ENCODE assay signal across 19 cellular contexts in the genomic region with DNA sequence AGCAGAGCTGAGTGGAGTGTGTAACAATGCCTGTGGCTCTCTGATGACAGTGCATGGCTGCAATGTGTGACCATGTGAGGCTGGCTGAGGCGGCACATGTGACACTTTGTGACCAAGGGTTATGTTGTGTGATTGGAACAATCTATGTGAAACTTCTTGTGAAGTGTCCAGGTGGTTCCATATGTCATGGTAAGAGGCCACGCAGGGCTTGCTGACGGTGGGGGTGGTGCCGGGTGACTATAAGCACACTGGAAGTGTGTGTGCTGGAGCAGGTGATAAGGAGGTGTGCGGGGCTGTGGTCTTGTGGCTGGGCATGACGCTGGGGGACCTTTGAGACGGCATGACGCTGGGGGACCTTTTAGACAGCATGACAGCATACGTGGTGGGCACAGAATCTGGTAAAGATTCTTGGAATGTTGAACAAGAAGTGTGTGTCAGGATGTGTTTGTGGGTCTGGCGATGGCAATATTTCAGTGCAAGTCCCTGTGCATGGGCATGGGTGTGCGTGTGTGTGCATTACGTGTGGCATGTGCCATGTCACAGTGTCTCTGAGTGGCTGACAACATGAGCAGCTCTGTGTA. TPM values are rescaled to one million over a fixed set of nuclear protein-coding genes. Genes with fewer than 3 reads are reported as not detected.
DNase-seq lines count a peak whose midpoint lies in the region; ATAC-seq and TF ChIP-seq lines count a peak whose summit lies in the region.
"Had no signal": no experiment of that assay in that cellular context is flagged by ENCODE, and none has a peak within 500 bp of the region (broad histone marks: within the 10 kb centered on the region; RNA-seq: fewer than 3 reads in every experiment).

No MANE protein-coding gene starts in this region.

- peak; percentile 42 for ATAC-seq in esophagus mucosa
- ATAC-seq in activated CD8-positive, alpha-beta T cell treated with anti-CD3 and anti-CD28 coated beads for 36 hours = no peak
- no peak for ATAC-seq in GM21447 (IDR thresholded peaks at IDR 0.05; ENCODE audit: unreplicated experiment)

- CTCF ChIA-PET in activated CD8-positive, alpha-beta T cell treated with anti-CD3 and anti-CD28 coated beads for 36 hours (lab: Charles Lee) = no interaction called here

- H3K27me3 ChIP-seq in SJSA1 (replicated peaks) = no peaks in the 10 kb centered on the region

- no peaks in the 10 kb centered on the region for H3K36me3 Mint-ChIP-seq in T-helper 2 cell treated with Interferon-gamma antibody and Interleukin-4, amounts not matched to agents 5 μg/mL and 100 μg/mL, for 36 hours (ENCODE audit: low read depth)
- H3K36me3 Mint-ChIP-seq in progenitor cell of endocrine pancreas (ENCODE audit: insufficient read depth) = no peaks in the 10 kb centered on the region
- no peaks in the 10 kb centered on the region for H3K36me3 Mint-ChIP-seq in activated CD8-positive, alpha-beta T cell treated with anti-CD3 and anti-CD28 coated beads for 36 hours (ENCODE audit: low read depth)
- H3K36me3 Mint-ChIP-seq: CD8-positive, alpha-beta memory T cell had no signal

- DNase-seq in T-helper 2 cell treated with Interferon-gamma antibody and Interleukin-4, amounts not matched to agents 5 μg/mL and 100 μg/mL, for 36 hours (ENCODE audit: low spot score) = no peak
- DNase-seq in T-helper 2 cell = no peak
- no peak for DNase-seq in SJSA1 (ENCODE audit: low read depth in 1 of 2, low spot score in 2 of 2)
- DNase-seq in progenitor cell of endocrine pancreas (ENCODE audit: low spot score, unreplicated experiment) = no peak
- DNase-seq in activated CD8-positive, alpha-beta T cell treated with anti-CD3 and anti-CD28 coated beads for 36 hours = no peak
- no peak for DNase-seq in SHP77 (lab: John Stamatoyannopoulos, UW)
- DNase-seq: DMS153, NCI-H1092 treated with DMSO at 0.1 percent for 48 hours, NCI-H1694, NCI-H2107, NCI-H526 had no signal

- H3K4me3 ChIP-seq in SJSA1 = no peak overlapping the region
- H3K4me3 ChIP-seq: BLaER1, GM23248 had no signal

- H3K9me3 Mint-ChIP-seq in T-helper 2 cell treated with Interferon-gamma antibody and Interleukin-4, amounts not matched to agents 5 μg/mL and 100 μg/mL, for 36 hours = no peaks in the 10 kb centered on the region
- H3K9me3 Mint-ChIP-seq in progenitor cell of endocrine pancreas (ENCODE audit: low read depth) = peaks cover 3% of the 10 kb centered on the region
- no peaks in the 10 kb centered on the region for H3K9me3 Mint-ChIP-seq in activated CD8-positive, alpha-beta T cell treated with anti-CD3 and anti-CD28 coated beads for 36 hours
- H3K9me3 Mint-ChIP-seq: CD8-positive, alpha-beta memory T cell had no signal

- intact Hi-C loops in activated CD8-positive, alpha-beta T cell treated with anti-CD3 and anti-CD28 coated beads for 36 hours (cut with micrococcal nuclease) = no loop called here

- peak overlapping the region; percentile 41 for H3K27ac Mint-ChIP-seq in T-helper 2 cell treated with Interferon-gamma antibody and Interleukin-4, amounts not matched to agents 5 μg/mL and 100 μg/mL, for 36 hours
- peak overlapping the region; percentile 31 for H3K27ac Mint-ChIP-seq in progenitor cell of endocrine pancreas
- H3K27ac Mint-ChIP-seq in activated CD8-positive, alpha-beta T cell treated with anti-CD3 and anti-CD28 coated beads for 36 hours = no peak overlapping the region
- H3K27ac Mint-ChIP-seq: CD8-positive, alpha-beta memory T cell had no signal

- H3K27ac ChIP-seq in SJSA1 = 0 out of 2 replicates have a peak overlapping the region, but pooled peaks have one; percentile 47
- H3K27ac ChIP-seq: 22Rv1, BLaER1, GM23248, KMS-11 had no signal

- POLR2A ChIA-PET in activated CD8-positive, alpha-beta T cell treated with anti-CD3 and anti-CD28 coated beads for 36 hours (lab: Charles Lee) = no interaction called here

- H3K4me1 Mint-ChIP-seq in T-helper 2 cell treated with Interferon-gamma antibody and Interleukin-4, amounts not matched to agents 5 μg/mL and 100 μg/mL, for 36 hours (ENCODE audit: low read depth) = peaks cover 11% of the 10 kb centered on the region
- peaks cover 3% of the 10 kb centered on the region for H3K4me1 Mint-ChIP-seq in progenitor cell of endocrine pancreas (ENCODE audit: low read depth)
- peaks cover 5% of the 10 kb centered on the region for H3K4me1 Mint-ChIP-seq in activated CD8-positive, alpha-beta T cell treated with anti-CD3 and anti-CD28 coated beads for 36 hours (ENCODE audit: low read depth)

- no peak for TF ChIP-seq CTCF in progenitor cell of endocrine pancreas (IDR thresholded peaks at IDR 0.05; ENCODE audit: unreplicated experiment)
- TF ChIP-seq CTCF in activated CD8-positive, alpha-beta T cell treated with anti-CD3 and anti-CD28 coated beads for 36 hours (IDR thresholded peaks at IDR 0.05) = no peak

- no peaks in the 10 kb centered on the region for H3K36me3 ChIP-seq in SJSA1
- H3K36me3 ChIP-seq: BLaER1 had no signal

- H3K4me3 Mint-ChIP-seq in T-helper 2 cell treated with Interferon-gamma antibody and Interleukin-4, amounts not matched to agents 5 μg/mL and 100 μg/mL, for 36 hours = no peak overlapping the region
- H3K4me3 Mint-ChIP-seq in progenitor cell of endocrine pancreas (ENCODE audit: low read depth) = no peak overlapping the region
- H3K4me3 Mint-ChIP-seq in activated CD8-positive, alpha-beta T cell treated with anti-CD3 and anti-CD28 coated beads for 36 hours = no peak overlapping the region
- H3K4me3 Mint-ChIP-seq: CD8-positive, alpha-beta memory T cell had no signal

- H3K9me3 ChIP-seq in SJSA1 (replicated peaks) = no peaks in the 10 kb centered on the region
- H3K9me3 ChIP-seq: BLaER1 had no signal

- H3K27me3 Mint-ChIP-seq in T-helper 2 cell treated with Interferon-gamma antibody and Interleukin-4, amounts not matched to agents 5 μg/mL and 100 μg/mL, for 36 hours (ENCODE audit: low read depth) = peaks cover 3% of the 10 kb centered on the region
- H3K27me3 Mint-ChIP-seq in progenitor cell of endocrine pancreas = no peaks in the 10 kb centered on the region
- no peaks in the 10 kb centered on the region for H3K27me3 Mint-ChIP-seq in activated CD8-positive, alpha-beta T cell treated with anti-CD3 and anti-CD28 coated beads for 36 hours

- peaks cover 19% of the 10 kb centered on the region for H3K4me1 ChIP-seq in SJSA1 (replicated peaks)
- H3K4me1 ChIP-seq: BLaER1 had no signal

RNA-seq across cellular contexts. Expression of gene HDAC6, which starts 7.4 kb away (rescaled TPM):
- total RNA-seq in SJSA1 (2014; rRNA removed; shearing (Covaris generic)) = 47.9 and 77.7 TPM in 2 replicates
- total RNA-seq in esophagus mucosa (46.5 TPM), progenitor cell of endocrine pancreas (234 and 261 TPM in 2 replicates)
- 10 to 100 TPM; 51.2 to 54.5 TPM for total RNA-seq in activated CD8-positive, alpha-beta T cell treated with anti-CD3 and anti-CD28 coated beads for 36 hours

RNA-seq across cellular contexts. Expression of gene GATA1, which starts 8.0 kb away (rescaled TPM):
- not detected in 2 replicates for total RNA-seq in SJSA1 (2014; rRNA removed; shearing (Covaris generic))
- total RNA-seq in esophagus mucosa = not detected
- total RNA-seq in progenitor cell of endocrine pancreas = not detected in 2 replicates
- not detected for total RNA-seq in activated CD8-positive, alpha-beta T cell treated with anti-CD3 and anti-CD28 coated beads for 36 hours
- total RNA-seq: CD8-positive, alpha-beta memory T cell; GM23248; MCF 10A had no signal

RNA-seq across cellular contexts. Expression of gene ERAS, which starts 31.9 kb away (rescaled TPM):
- not detected in 2 replicates for total RNA-seq in SJSA1 (2014; rRNA removed; shearing (Covaris generic))
- total RNA-seq in esophagus mucosa (not detected), progenitor cell of endocrine pancreas (0.31 TPM in 1 of 2 replicates, not detected in the other)
- total RNA-seq in activated CD8-positive, alpha-beta T cell treated with anti-CD3 and anti-CD28 coated beads for 36 hours = not detected
- total RNA-seq: GM23248, MCF 10A had no signal

RNA-seq across cellular contexts. Expression of gene GLOD5, which starts 32.9 kb away (rescaled TPM):
- not detected in 2 replicates for total RNA-seq in SJSA1 (2014; rRNA removed; shearing (Covaris generic))
- 0.52 TPM for total RNA-seq in esophagus mucosa
- not detected in 2 replicates for total RNA-seq in progenitor cell of endocrine pancreas
- total RNA-seq in activated CD8-positive, alpha-beta T cell treated with anti-CD3 and anti-CD28 coated beads for 36 hours = not detected
- total RNA-seq: CD8-positive, alpha-beta memory T cell; GM23248; MCF 10A had no signal

RNA-seq across cellular contexts. Expression of gene PCSK1N, which starts 41.0 kb away (rescaled TPM):
- total RNA-seq in SJSA1 (2014; rRNA removed; shearing (Covaris generic)) = 2.7 and 3.2 TPM in 2 replicates
- total RNA-seq in esophagus mucosa (0.36 TPM), progenitor cell of endocrine pancreas (55.4 and 58.3 TPM in 2 replicates)
- total RNA-seq in activated CD8-positive, alpha-beta T cell treated with anti-CD3 and anti-CD28 coated beads for 36 hours = 1 to 10 TPM; 1.1 to 1.4 TPM
